ENCODE assay signal across 26 cellular contexts in genomic region chr11:45028921-45029680, GRCh38.
DNase-seq lines count a peak whose midpoint lies in the region; ATAC-seq and TF ChIP-seq lines count a peak whose summit lies in the region.
"Had no signal": no experiment of that assay in that cellular context is flagged by ENCODE, and none has a peak within 500 bp of the region (broad histone marks: within the 10 kb centered on the region; RNA-seq: fewer than 3 reads in every experiment).

No MANE protein-coding gene starts in this region.

- H3K4me3 Mint-ChIP-seq in endodermal cell: no peak overlapping the region
- H3K4me3 Mint-ChIP-seq in type B pancreatic cell: no peak overlapping the region
- H3K4me3 Mint-ChIP-seq in T-helper 2 cell treated with Interferon-gamma antibody and Interleukin-4, amounts not matched to agents 5 μg/mL and 100 μg/mL, for 36 hours: no peak overlapping the region
- H3K4me3 Mint-ChIP-seq: activated CD4-positive, alpha-beta memory T cell treated with anti-CD3 and anti-CD28 coated beads, Interleukin-2, amount 10 ng/mL, durations not matched to agents 7 days and 5 days; CD14-positive monocyte; WTC11 had no signal

- ATAC-seq in heart left ventricle (peak; percentile 12 to 43 (median 16)), Right ventricle myocardium inferior (no peak)
- ATAC-seq: A549, WTC11 had no signal

- H3K27me3 Mint-ChIP-seq in endodermal cell (ENCODE audit: insufficient read depth) (peaks cover 15% of the 10 kb centered on the region), type B pancreatic cell (peaks cover 15% of the 10 kb centered on the region)
- H3K27me3 Mint-ChIP-seq in T-helper 2 cell treated with Interferon-gamma antibody and Interleukin-4, amounts not matched to agents 5 μg/mL and 100 μg/mL, for 36 hours (ENCODE audit: low read depth): peaks cover 6% of the 10 kb centered on the region

- H3K4me3 ChIP-seq in heart left ventricle: no peak overlapping the region
- no peak overlapping the region for H3K4me3 ChIP-seq in endodermal cell (ENCODE audit: low read length)
- H3K4me3 ChIP-seq: A549, breast epithelium, coronary artery, SJCRH30, suprapubic skin had no signal

- peaks cover 3 to 50% (median 17%) of the 10 kb centered on the region in 12 donors for H3K4me1 ChIP-seq in heart left ventricle
- no peaks in the 10 kb centered on the region for H3K4me1 ChIP-seq in endodermal cell (ENCODE audit: control insufficient read depth, insufficient read depth, low read length)
- H3K4me1 ChIP-seq: A549, breast epithelium, SJCRH30, suprapubic skin had no signal

- H3K9me3 Mint-ChIP-seq in endodermal cell (no peaks in the 10 kb centered on the region), type B pancreatic cell (no peaks in the 10 kb centered on the region)
- H3K9me3 Mint-ChIP-seq in T-helper 2 cell treated with Interferon-gamma antibody and Interleukin-4, amounts not matched to agents 5 μg/mL and 100 μg/mL, for 36 hours: no peaks in the 10 kb centered on the region
- H3K9me3 Mint-ChIP-seq: activated CD4-positive, alpha-beta memory T cell treated with anti-CD3 and anti-CD28 coated beads, Interleukin-2, amount 10 ng/mL, durations not matched to agents 7 days and 5 days had no signal

- peak overlapping the region in 5 of 12 donors; percentile 26 to 46 (median 27) for H3K27ac ChIP-seq in heart left ventricle
- no peak overlapping the region for H3K27ac ChIP-seq in endodermal cell (ENCODE audit: low read depth, low read length)
- H3K27ac ChIP-seq: A549, breast epithelium, coronary artery, KMS-11, SJCRH30, suprapubic skin had no signal

- 63 to 83% (median 67%) methylated on average over 12 to 13 of the region's 13 CpGs for WGBS in heart left ventricle, 4 donors
- 92 to 93% methylated on average over 12 to 13 of the region's 13 CpGs for WGBS in endodermal cell (ENCODE audit: insufficient coverage in 1 of 2, insufficient read length in 1 of 2), 2 experiments

- H3K36me3 Mint-ChIP-seq in endodermal cell (ENCODE audit: low read depth) (no peaks in the 10 kb centered on the region), type B pancreatic cell (no peaks in the 10 kb centered on the region)
- H3K36me3 Mint-ChIP-seq in T-helper 2 cell treated with Interferon-gamma antibody and Interleukin-4, amounts not matched to agents 5 μg/mL and 100 μg/mL, for 36 hours (ENCODE audit: low read depth): no peaks in the 10 kb centered on the region
- H3K36me3 Mint-ChIP-seq: CD14-positive monocyte, WTC11 had no signal

- no peak overlapping the region for H3K9ac ChIP-seq in endodermal cell (ENCODE audit: extremely low read depth, low read length, poor library complexity, severe bottlenecking)
- H3K9ac ChIP-seq: KMS-11 had no signal

- H3K27ac Mint-ChIP-seq in endodermal cell (no peak overlapping the region), type B pancreatic cell (no peak overlapping the region)
- no peak overlapping the region for H3K27ac Mint-ChIP-seq in T-helper 2 cell treated with Interferon-gamma antibody and Interleukin-4, amounts not matched to agents 5 μg/mL and 100 μg/mL, for 36 hours
- H3K27ac Mint-ChIP-seq: activated CD4-positive, alpha-beta memory T cell treated with anti-CD3 and anti-CD28 coated beads, Interleukin-2, amount 10 ng/mL, durations not matched to agents 7 days and 5 days; WTC11 had no signal

- intact Hi-C loops in heart left ventricle (cut with DNase I) (loop anchor here in 3 of 10 donors (5.0 kb wide), 2 partner anchors 58 to 82 kb away; no protein-coding TSS in a partner anchor), Right ventricle myocardium inferior (cut with DNase I) (loop anchor here (5.0 kb wide), 2 partner anchors 58 to 82 kb away; no protein-coding TSS in a partner anchor)

- H3K36me3 ChIP-seq in heart left ventricle (no peaks in the 10 kb centered on the region), endodermal cell (ENCODE audit: control insufficient read depth, insufficient read depth, low read length) (no peaks in the 10 kb centered on the region)
- H3K36me3 ChIP-seq: breast epithelium, SJCRH30, suprapubic skin had no signal

- TF ChIP-seq CTCF in heart left ventricle (IDR thresholded peaks at IDR 0.05) (no peak), endodermal cell (conservative IDR thresholded peaks at IDR 0.05) (no peak), type B pancreatic cell (conservative IDR thresholded peaks at IDR 0.05) (no peak)

- H3K9me3 ChIP-seq in heart left ventricle: peaks cover 0 to 3% (median 0%) of the 10 kb centered on the region in 12 donors
- no peaks in the 10 kb centered on the region for H3K9me3 ChIP-seq in endodermal cell (ENCODE audit: control insufficient read depth, low read length)
- H3K9me3 ChIP-seq: A549, breast epithelium, SJCRH30, suprapubic skin had no signal

- H3K4me1 Mint-ChIP-seq in endodermal cell: no peaks in the 10 kb centered on the region
- peaks cover 11% of the 10 kb centered on the region for H3K4me1 Mint-ChIP-seq in type B pancreatic cell (ENCODE audit: unreplicated experiment)
- H3K4me1 Mint-ChIP-seq in T-helper 2 cell treated with Interferon-gamma antibody and Interleukin-4, amounts not matched to agents 5 μg/mL and 100 μg/mL, for 36 hours (ENCODE audit: low read depth): peaks cover 6% of the 10 kb centered on the region

- no peaks in the 10 kb centered on the region for H3K27me3 ChIP-seq in heart left ventricle
- H3K27me3 ChIP-seq in endodermal cell (ENCODE audit: control insufficient read depth, insufficient read depth, low read length, poor library complexity, severe bottlenecking): peaks cover 7% of the 10 kb centered on the region
- H3K27me3 ChIP-seq: breast epithelium, suprapubic skin had no signal

- peak in 3 of 5 donors; percentile 47 to 81 (median 55) for DNase-seq in heart left ventricle
- DNase-seq in Right ventricle myocardium inferior (ENCODE audit: missing footprints): no peak
- peak; percentile 33 to 40 for DNase-seq in NOMO-1 (lab: John Stamatoyannopoulos, UW; ENCODE audit: unreplicated experiment in 2 of 2)
- DNase-seq in endodermal cell: peak; percentile 32
- peak; percentile 42 for DNase-seq in type B pancreatic cell (ENCODE audit: extremely low spot score, unreplicated experiment)
- no peak for DNase-seq in T-helper 2 cell treated with Interferon-gamma antibody and Interleukin-4, amounts not matched to agents 5 μg/mL and 100 μg/mL, for 36 hours (ENCODE audit: low spot score)
- DNase-seq in DMS 273 (lab: John Stamatoyannopoulos, UW; ENCODE audit: unreplicated experiment): no peak
- DNase-seq in globus pallidus (ENCODE audit: low spot score): no peak
- DNase-seq: activated CD4-positive, alpha-beta memory T cell treated with anti-CD3 and anti-CD28 coated beads, Interleukin-2, amount 10 ng/mL, durations not matched to agents 7 days and 5 days; activated gamma-delta T cell treated with Interleukin-2 at 50 U/mL for 16 hours; activated T-cell treated with anti-CD3 and anti-CD28 coated beads for 4 hours; DMS53; GOT3; hippocampal formation; NCI-H1092; NCI-H2081 treated with DMSO at 0.1 percent for 48 hours; NCI-H748 treated with DMSO at 0.1 percent for 48 hours; SJCRH30; stimulated activated CD8-positive, alpha-beta memory T cell treated with anti-CD3 and anti-CD28 coated beads, Interleukin-4, amount 100 ng/mL, for 48 hours had no signal

- TF ChIP-seq POLR2A in heart left ventricle (IDR thresholded peaks at IDR 0.05): no peak

Comparison
In these comparisons a context has a peak if more than half of its experiments do, and no peak if none do; other contexts are left out.
1. DNase-seq: peak in heart left ventricle (3 of 5), NOMO-1 (2 of 2), endodermal cell (single experiment) and type B pancreatic cell (single experiment); none in Right ventricle myocardium inferior (single experiment), T-helper 2 cell treated with Interferon-gamma antibody and Interleukin-4, amounts not matched to agents 5 μg/mL and 100 μg/mL, for 36 hours (single experiment), DMS 273 (single experiment) and globus pallidus (single experiment).